In genomic region chr4:161197912-161198311, GRCh38 we compare ENCODE assay signal across 25 cellular contexts.
"Had no signal": no experiment of that assay in that cellular context is flagged by ENCODE, and none has a peak within 500 bp of the region (broad histone marks: within the 10 kb centered on the region; RNA-seq: fewer than 3 reads in every experiment).

No MANE protein-coding gene starts in this region.

- ATAC-seq: activated CD4-positive, alpha-beta T cell treated with anti-CD3 and anti-CD28 coated beads for 36 hours; activated CD8-positive, alpha-beta T cell treated with anti-CD3 and anti-CD28 coated beads for 36 hours; Right ventricle myocardium inferior; T-cell had no signal

- DNase-seq: activated CD4-positive, alpha-beta T cell treated with anti-CD3 and anti-CD28 coated beads for 36 hours; activated CD4-positive, alpha-beta T cell treated with anti-CD3 and anti-CD28 coated beads, Interleukin-2, amount 50 U/mL, for 1 hour; activated CD8-positive, alpha-beta memory T cell treated with anti-CD3 and anti-CD28 coated beads, Interleukin-2, amount 50 U/mL, for 4 hours; activated CD8-positive, alpha-beta T cell treated with anti-CD3 and anti-CD28 coated beads for 36 hours; activated naive CD4-positive, alpha-beta T cell treated with anti-CD3 and anti-CD28 coated beads, Interleukin-2, amount 50 U/mL, for 16 hours; activated naive CD8-positive, alpha-beta T cell treated with anti-CD3 and anti-CD28 coated beads, Interleukin-2, amount 10 ng/mL, durations not matched to agents 7 days and 5 days; adrenal gland; anterior cingulate cortex; caudate nucleus; Karpas-422; MM.1S; NCI-H1105 treated with DMSO at 0.1 percent for 48 hours; NCI-H1436 treated with DMSO at 0.1 percent for 48 hours; NCI-H187; NCI-H2081; NCI-H510A treated with DMSO at 0.1 percent for 48 hours; NCI-H69; PC-9; T-cell; T-helper 2 cell; T1000 had no signal

- H3K27ac ChIP-seq: adrenal gland, breast epithelium, PC-9, SK-N-MC, VCaP had no signal

- H3K9me3 ChIP-seq: adrenal gland, breast epithelium had no signal

- H3K4me1 ChIP-seq: adrenal gland, breast epithelium had no signal

- H3K36me3 Mint-ChIP-seq: activated naive CD8-positive, alpha-beta T cell treated with anti-CD3 and anti-CD28 coated beads, Interleukin-2, amount 10 ng/mL, durations not matched to agents 7 days and 5 days; T-cell had no signal

- H3K27me3 ChIP-seq: adrenal gland, breast epithelium had no signal

- H3K4me3 ChIP-seq: adrenal gland, breast epithelium, PC-9, SK-N-MC had no signal

- H3K27me3 Mint-ChIP-seq: activated CD4-positive, alpha-beta T cell treated with anti-CD3 and anti-CD28 coated beads for 36 hours; activated CD8-positive, alpha-beta T cell treated with anti-CD3 and anti-CD28 coated beads for 36 hours; activated naive CD8-positive, alpha-beta T cell treated with anti-CD3 and anti-CD28 coated beads, Interleukin-2, amount 10 ng/mL, durations not matched to agents 7 days and 5 days; T-cell had no signal

- H3K4me2 ChIP-seq: PC-9 had no signal

- H2AFZ ChIP-seq: PC-9 had no signal

- H3K4me3 Mint-ChIP-seq: activated CD4-positive, alpha-beta T cell treated with anti-CD3 and anti-CD28 coated beads for 36 hours; activated CD8-positive, alpha-beta T cell treated with anti-CD3 and anti-CD28 coated beads for 36 hours; activated naive CD8-positive, alpha-beta T cell treated with anti-CD3 and anti-CD28 coated beads, Interleukin-2, amount 10 ng/mL, durations not matched to agents 7 days and 5 days; T-cell had no signal

- H3K36me3 ChIP-seq: adrenal gland, breast epithelium had no signal

- H3K27ac Mint-ChIP-seq: activated CD4-positive, alpha-beta T cell treated with anti-CD3 and anti-CD28 coated beads for 36 hours; activated CD8-positive, alpha-beta T cell treated with anti-CD3 and anti-CD28 coated beads for 36 hours; activated naive CD8-positive, alpha-beta T cell treated with anti-CD3 and anti-CD28 coated beads, Interleukin-2, amount 10 ng/mL, durations not matched to agents 7 days and 5 days; T-cell had no signal

- H3K4me1 Mint-ChIP-seq: activated CD4-positive, alpha-beta T cell treated with anti-CD3 and anti-CD28 coated beads for 36 hours; activated naive CD8-positive, alpha-beta T cell treated with anti-CD3 and anti-CD28 coated beads, Interleukin-2, amount 10 ng/mL, durations not matched to agents 7 days and 5 days; T-cell had no signal
